In genomic region chrX:107626916-107627315, GRCh38 we compare ENCODE assay signal across 16 cellular contexts. TPM values are rescaled to one million over a fixed set of nuclear protein-coding genes. Genes with fewer than 3 reads are reported as not detected.
DNase-seq lines count a peak whose midpoint lies in the region; ATAC-seq and TF ChIP-seq lines count a peak whose summit lies in the region.
"Had no signal": no experiment of that assay in that cellular context is flagged by ENCODE, and none has a peak within 500 bp of the region (broad histone marks: within the 10 kb centered on the region; RNA-seq: fewer than 3 reads in every experiment).

No MANE protein-coding gene starts in this region.

- peaks cover 8% of the 10 kb centered on the region for H3K9me3 Mint-ChIP-seq in neural crest cell

- peak overlapping the region; percentile 66 for H3K27ac ChIP-seq in OCI-LY7 (ENCODE audit: low read depth, low read length, poor library complexity, severe bottlenecking)

- no peaks in the 10 kb centered on the region for H3K9me3 ChIP-seq in OCI-LY7 (ENCODE audit: low read length)

- intact Hi-C loops in OCI-LY7 (cut with micrococcal nuclease; ENCODE audit: unreplicated experiment) = loop anchor here (5.0 to 10.0 kb wide), 2 partner anchors 422 to 630 kb away; partner anchors contain the start of genes DNAAF6 and NUP62CL

- H3K4me1 Mint-ChIP-seq in neural crest cell = peaks cover 28% of the 10 kb centered on the region

- H3K79me2 ChIP-seq in OCI-LY7 (ENCODE audit: insufficient read depth, low read depth, low read length) = peaks cover 33% of the 10 kb centered on the region

- CTCF ChIA-PET in OCI-LY7 (lab: Charles Lee; ENCODE audit: unreplicated experiment) = no interaction called here

- TF ChIP-seq CTCF in OCI-LY7 (conservative IDR thresholded peaks at IDR 0.05; ENCODE audit: low read length) = no peak
- TF ChIP-seq CTCF in neural crest cell (conservative IDR thresholded peaks at IDR 0.05) = no peak

- no peaks in the 10 kb centered on the region for H3K9me2 ChIP-seq in OCI-LY7 (ENCODE audit: insufficient read depth, low read length)

- peaks cover 2% of the 10 kb centered on the region for H3K36me3 Mint-ChIP-seq in neural crest cell (ENCODE audit: low read depth)
- H3K36me3 Mint-ChIP-seq: CD4-positive, CD25-positive, alpha-beta regulatory T cell had no signal

- H4K20me1 ChIP-seq in OCI-LY7 (ENCODE audit: insufficient read depth, low read length) = peaks cover 9% of the 10 kb centered on the region; the same call in 1 of the 2 replicates

- no peak for ATAC-seq in HG03439 (IDR thresholded peaks at IDR 0.05; ENCODE audit: unreplicated experiment)

- H3K4me2 ChIP-seq in OCI-LY7 (ENCODE audit: low read length) = peak overlapping the region; percentile 74

- DNase-seq in SIG-M5 treated with dmso at 0.1 percent for 504 hours (lab: John Stamatoyannopoulos, UW; ENCODE audit: unreplicated experiment) (peak; percentile 39), SIG-M5 (lab: John Stamatoyannopoulos, UW) (no peak), EH (ENCODE audit: low read depth) (peak; percentile 3), OCI-LY7 (ENCODE audit: low spot score) (no peak), neural crest cell (ENCODE audit: low read depth, low spot score) (no peak), NCI-H2227 (lab: John Stamatoyannopoulos, UW; ENCODE audit: unreplicated experiment) (no peak)
- DNase-seq: Calu3; CD4-positive, CD25-positive, alpha-beta regulatory T cell; DMS79 treated with DMSO at 0.1 percent for 48 hours; KG1; MM.1S; NCI-H1105 treated with DMSO at 0.1 percent for 48 hours; NCI-H2029; NCI-H748 treated with DMSO at 0.1 percent for 48 hours; SHP77 had no signal

- H3K27me3 Mint-ChIP-seq in neural crest cell (ENCODE audit: low read depth) = no peaks in the 10 kb centered on the region
- H3K27me3 Mint-ChIP-seq: CD4-positive, CD25-positive, alpha-beta regulatory T cell had no signal

- peaks cover 21% of the 10 kb centered on the region for H3K4me1 ChIP-seq in OCI-LY7 (ENCODE audit: insufficient read depth, low read length, poor library complexity, severe bottlenecking)

- POLR2A ChIA-PET in OCI-LY7 (lab: Charles Lee) = interaction anchor here (1.0 to 1.7 kb wide), 2 partner anchors 12 to 176 kb away, joined by 3 to 5 read pairs; no protein-coding TSS in a partner anchor

- H2AFZ ChIP-seq in OCI-LY7 (ENCODE audit: low read length) = peak overlapping the region; percentile 89; the same call in 1 of the 2 replicates

- H3K4me3 Mint-ChIP-seq in neural crest cell = no peak overlapping the region

- H3K4me3 ChIP-seq in OCI-LY7 (ENCODE audit: low read depth, low read length, poor library complexity, severe bottlenecking) = no peak overlapping the region

- H3K36me3 ChIP-seq in OCI-LY7 (ENCODE audit: insufficient read depth, low read length) = peaks cover 11% of the 10 kb centered on the region; the same call in 1 of the 2 replicates

- peak overlapping the region; percentile 20 for H3K27ac Mint-ChIP-seq in neural crest cell (ENCODE audit: unreplicated experiment)

- BruUV-seq in OCI-LY7 (replicated peaks; lab: Mats Ljungman, UMichigan) = no TSS peak

RNA-seq across cellular contexts. Expression of gene PRPS1, which starts 1.4 kb away (rescaled TPM):
- 57.1 and 74.0 TPM in 2 replicates for total RNA-seq in OCI-LY7 (2014; rRNA removed; shearing (Covaris generic))
- total RNA-seq in OCI-LY7 (2022) (80.0 and 88.3 TPM in 2 replicates), neural crest cell (68.6 and 71.2 TPM in 2 replicates)

Comparison
In these comparisons a context has a peak if more than half of its experiments do, and no peak if none do; other contexts are left out.
1. DNase-seq: peak in SIG-M5 treated with dmso at 0.1 percent for 504 hours (single experiment) and EH (single experiment); none in SIG-M5 (single experiment), OCI-LY7 (single experiment), neural crest cell (single experiment) and NCI-H2227 (single experiment).